ENCODE assay signal across 9 cellular contexts in the genomic region with DNA sequence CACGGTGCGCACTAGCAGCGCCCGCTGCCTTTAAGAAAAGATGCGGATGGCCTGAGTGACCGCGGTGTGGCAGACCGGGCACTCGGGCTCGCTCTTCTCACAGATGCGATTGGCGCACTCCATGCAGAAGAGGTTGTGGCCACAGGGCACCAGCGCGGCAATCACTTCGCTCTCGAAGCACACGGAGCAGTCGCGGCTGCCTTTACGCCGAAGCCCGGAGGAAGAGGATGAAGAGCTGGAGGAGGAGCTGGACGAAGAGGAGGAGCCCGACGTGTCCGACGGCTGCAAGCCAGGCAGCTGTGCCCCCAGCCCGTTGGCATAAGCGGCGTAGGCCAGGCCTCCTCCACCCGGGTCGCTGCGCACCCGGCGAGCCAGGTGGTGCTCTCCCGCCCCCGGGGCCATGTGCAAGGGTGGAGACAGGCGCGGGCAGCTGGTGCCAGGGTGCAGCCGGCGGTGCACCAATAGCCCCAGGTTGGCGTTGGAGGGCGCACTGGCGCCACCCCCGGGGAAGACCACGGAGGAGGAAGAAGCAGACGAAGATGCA. TPM values are rescaled to one million over a fixed set of nuclear protein-coding genes. Genes with fewer than 3 reads are reported as not detected.
A peak's percentile ranks its signal among the peaks of the same experiment; 100 is the strongest.
DNase-seq lines count a peak whose midpoint lies in the region; ATAC-seq and TF ChIP-seq lines count a peak whose summit lies in the region.
"Had no signal": no experiment of that assay in that cellular context is flagged by ENCODE, and none has a peak within 500 bp of the region (broad histone marks: within the 10 kb centered on the region; RNA-seq: fewer than 3 reads in every experiment).

No MANE protein-coding gene starts in this region.

- H3K4me3 Mint-ChIP-seq in activated naive CD8-positive, alpha-beta T cell treated with anti-CD3 and anti-CD28 coated beads, Interleukin-2, amount 10 ng/mL, durations not matched to agents 7 days and 5 days: peak overlapping the region; percentile 37
- H3K4me3 Mint-ChIP-seq in activated naive CD8-positive, alpha-beta T cell treated with anti-CD3 and anti-CD28 coated beads for 36 hours: no peak overlapping the region
- peak overlapping the region; percentile 93 for H3K4me3 Mint-ChIP-seq in WTC11
- peak overlapping the region; percentile 4 to 67 (median 51) for H3K4me3 Mint-ChIP-seq in immature natural killer cell

- no peak overlapping the region for H3K27ac Mint-ChIP-seq in activated naive CD8-positive, alpha-beta T cell treated with anti-CD3 and anti-CD28 coated beads, Interleukin-2, amount 10 ng/mL, durations not matched to agents 7 days and 5 days
- H3K27ac Mint-ChIP-seq in activated naive CD8-positive, alpha-beta T cell treated with anti-CD3 and anti-CD28 coated beads for 36 hours: no peak overlapping the region
- H3K27ac Mint-ChIP-seq in WTC11 (no peak overlapping the region; the same call in 1 of the 2 replicates), immature natural killer cell (no peak overlapping the region)

- no peak overlapping the region for H3K9ac ChIP-seq in stomach smooth muscle (ENCODE audit: low read length in 2 of 2)

- ATAC-seq in activated naive CD8-positive, alpha-beta T cell treated with anti-CD3 and anti-CD28 coated beads, Interleukin-2, amount 10 ng/mL, durations not matched to agents 7 days and 5 days (ENCODE audit: low read depth): no peak
- no peak; the same call in 1 of the 2 replicates for ATAC-seq in WTC11
- no peak for ATAC-seq in GM21447 (IDR thresholded peaks at IDR 0.05; ENCODE audit: unreplicated experiment)
- ATAC-seq in GM18502 (IDR thresholded peaks at IDR 0.05; ENCODE audit: poor library complexity, unreplicated experiment): no peak

- no peaks in the 10 kb centered on the region for H3K27me3 ChIP-seq in stomach smooth muscle (ENCODE audit: control insufficient read depth in 1 of 2, insufficient read depth in 2 of 2, low read length in 2 of 2)

- no peak for DNase-seq in activated naive CD8-positive, alpha-beta T cell treated with anti-CD3 and anti-CD28 coated beads, Interleukin-2, amount 10 ng/mL, durations not matched to agents 7 days and 5 days
- no peak for DNase-seq in activated naive CD8-positive, alpha-beta T cell treated with anti-CD3 and anti-CD28 coated beads for 36 hours
- DNase-seq in WTC11 (ENCODE audit: low spot score) (peak; percentile 44), immature natural killer cell (no peak), A172 (ENCODE audit: low spot score) (no peak)
- DNase-seq: anterior cingulate cortex had no signal

- H3K4me3 ChIP-seq in stomach smooth muscle (ENCODE audit: low read length in 2 of 2): peak overlapping the region; percentile 64 to 86

- no peaks in the 10 kb centered on the region for H3K9me3 Mint-ChIP-seq in activated naive CD8-positive, alpha-beta T cell treated with anti-CD3 and anti-CD28 coated beads, Interleukin-2, amount 10 ng/mL, durations not matched to agents 7 days and 5 days
- H3K9me3 Mint-ChIP-seq in activated naive CD8-positive, alpha-beta T cell treated with anti-CD3 and anti-CD28 coated beads for 36 hours: no peaks in the 10 kb centered on the region
- H3K9me3 Mint-ChIP-seq in WTC11 (no peaks in the 10 kb centered on the region), immature natural killer cell (no peaks in the 10 kb centered on the region)

- peaks cover 2 to 6% of the 10 kb centered on the region in 2 donors for H3K36me3 ChIP-seq in stomach smooth muscle (ENCODE audit: control insufficient read depth in 2 of 2, insufficient read depth in 2 of 2, low read length in 2 of 2)

- CTCF ChIA-PET in WTC11 (lab: Charles Lee): interaction anchor here (0.6 to 2.2 kb wide), 13 partner anchors 13 to 230 kb away, joined by 3 to 10 read pairs (median 4); no protein-coding TSS in a partner anchor

- no peak overlapping the region for H3K27ac ChIP-seq in stomach smooth muscle (ENCODE audit: low read length)

- H3K27me3 Mint-ChIP-seq in activated naive CD8-positive, alpha-beta T cell treated with anti-CD3 and anti-CD28 coated beads, Interleukin-2, amount 10 ng/mL, durations not matched to agents 7 days and 5 days: peaks cover 17% of the 10 kb centered on the region
- peaks cover 26% of the 10 kb centered on the region for H3K27me3 Mint-ChIP-seq in activated naive CD8-positive, alpha-beta T cell treated with anti-CD3 and anti-CD28 coated beads for 36 hours
- H3K27me3 Mint-ChIP-seq in WTC11 (ENCODE audit: low read depth) (peaks cover 34% of the 10 kb centered on the region), immature natural killer cell (ENCODE audit: low read depth in 3 of 3) (peaks cover 5 to 18% (median 9%) of the 10 kb centered on the region in 3 donors)

- no peaks in the 10 kb centered on the region for H3K9me3 ChIP-seq in stomach smooth muscle (ENCODE audit: control insufficient read depth in 2 of 2, low read length in 2 of 2)

- no peaks in the 10 kb centered on the region for H3K36me3 Mint-ChIP-seq in activated naive CD8-positive, alpha-beta T cell treated with anti-CD3 and anti-CD28 coated beads, Interleukin-2, amount 10 ng/mL, durations not matched to agents 7 days and 5 days
- no peaks in the 10 kb centered on the region for H3K36me3 Mint-ChIP-seq in activated naive CD8-positive, alpha-beta T cell treated with anti-CD3 and anti-CD28 coated beads for 36 hours
- H3K36me3 Mint-ChIP-seq in WTC11: no peaks in the 10 kb centered on the region
- H3K36me3 Mint-ChIP-seq in immature natural killer cell: no peaks in the 10 kb centered on the region

- peaks cover 12% of the 10 kb centered on the region for H3K4me1 Mint-ChIP-seq in activated naive CD8-positive, alpha-beta T cell treated with anti-CD3 and anti-CD28 coated beads, Interleukin-2, amount 10 ng/mL, durations not matched to agents 7 days and 5 days
- peaks cover 7% of the 10 kb centered on the region for H3K4me1 Mint-ChIP-seq in activated naive CD8-positive, alpha-beta T cell treated with anti-CD3 and anti-CD28 coated beads for 36 hours
- peaks cover 28% of the 10 kb centered on the region for H3K4me1 Mint-ChIP-seq in WTC11
- H3K4me1 Mint-ChIP-seq in immature natural killer cell: peaks cover 12 to 20% of the 10 kb centered on the region in 2 donors

- TF ChIP-seq CTCF in WTC11 (IDR thresholded peaks at IDR 0.05): no peak

- POLR2A ChIA-PET in activated naive CD8-positive, alpha-beta T cell treated with anti-CD3 and anti-CD28 coated beads, Interleukin-2, amount 10 ng/mL, durations not matched to agents 7 days and 5 days (lab: Charles Lee): no interaction called here
- POLR2A ChIA-PET in WTC11 (lab: Charles Lee): interaction anchor here (1.0 kb wide), 1 partner anchor 14 kb away, joined by 3 read pairs; no protein-coding TSS in a partner anchor

- peaks cover 33% of the 10 kb centered on the region for H3K4me1 ChIP-seq in stomach smooth muscle (ENCODE audit: control insufficient read depth, insufficient read depth, low read length)

TF ChIP-seq in WTC11, 78 proteins besides CTCF, POLR2A, EP300 and RAD21 (continues in another document):
- TF ChIP-seq NFATC4 (CRISPR knock-in tag; IDR thresholded peaks at IDR 0.05): no peak
- TF ChIP-seq ARID4B (CRISPR knock-in tag; IDR thresholded peaks at IDR 0.05; ENCODE audit: borderline replicate concordance): no peak
- TF ChIP-seq, protein P1, sequence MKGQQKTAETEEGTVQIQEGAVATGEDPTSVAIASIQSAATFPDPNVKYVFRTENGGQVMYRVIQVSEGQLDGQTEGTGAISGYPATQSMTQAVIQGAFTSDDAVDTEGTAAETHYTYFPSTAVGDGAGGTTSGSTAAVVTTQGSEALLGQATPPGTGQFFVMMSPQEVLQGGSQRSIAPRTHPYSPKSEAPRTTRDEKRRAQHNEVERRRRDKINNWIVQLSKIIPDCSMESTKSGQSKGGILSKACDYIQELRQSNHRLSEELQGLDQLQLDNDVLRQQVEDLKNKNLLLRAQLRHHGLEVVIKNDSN (CRISPR knock-in tag; IDR thresholded peaks at IDR 0.05): no peak

RNA-seq across cellular contexts. Expression of gene MEX3B, which starts 2.6 kb away (rescaled TPM):
- under 1 TPM; 0.51 to 0.75 TPM for total RNA-seq in activated naive CD8-positive, alpha-beta T cell treated with anti-CD3 and anti-CD28 coated beads, Interleukin-2, amount 10 ng/mL, durations not matched to agents 7 days and 5 days
- under 1 TPM; 0.33 to 0.40 TPM for total RNA-seq in activated naive CD8-positive, alpha-beta T cell treated with anti-CD3 and anti-CD28 coated beads for 36 hours
- total RNA-seq in WTC11 (2021): 8.5 to 8.9 TPM (median 8.8 TPM) in 3 replicates
- under 1 TPM in 1 of 3 donors, not detected in 2; 0.06 TPM for polyA plus RNA-seq in immature natural killer cell
- total RNA-seq in A172 (2014; rRNA removed; shearing (Covaris generic)): 4.0 and 4.7 TPM in 2 replicates
